18 cellular contexts compared by ENCODE assay signal in the genomic region with DNA sequence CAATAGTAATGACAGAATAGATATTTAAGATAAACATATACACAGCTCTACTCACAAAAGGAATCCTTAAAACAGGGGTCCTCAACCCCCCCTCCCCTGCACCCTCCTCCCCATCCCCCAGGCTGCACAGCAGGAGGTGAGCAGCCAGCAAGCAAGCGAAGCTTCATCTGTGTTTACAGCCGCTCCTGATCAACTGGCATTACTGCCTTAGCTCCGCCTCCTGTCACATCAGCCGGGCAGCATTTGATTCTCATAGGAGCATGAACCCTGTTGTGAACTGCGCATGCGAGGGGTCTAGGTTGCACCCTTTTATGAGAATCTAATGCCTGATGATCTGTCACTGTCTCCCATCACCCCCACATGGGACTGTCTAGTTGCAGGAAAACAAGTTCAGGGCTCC.
"Had no signal": no experiment of that assay in that cellular context is flagged by ENCODE, and none has a peak within 500 bp of the region (broad histone marks: within the 10 kb centered on the region; RNA-seq: fewer than 3 reads in every experiment).

No MANE protein-coding gene starts in this region.

- H3K27me3 Mint-ChIP-seq: activated CD4-positive, alpha-beta T cell treated with anti-CD3 and anti-CD28 coated beads, Interleukin-2, amount 10 ng/mL, durations not matched to agents 7 days and 5 days; activated CD8-positive, alpha-beta T cell treated with anti-CD3 and anti-CD28 coated beads for 36 hours; activated naive CD8-positive, alpha-beta T cell; effector memory CD8-positive, alpha-beta T cell; progenitor cell of endocrine pancreas had no signal

- H3K27ac ChIP-seq: thyroid gland, upper lobe of right lung had no signal

- FAIRE-seq: colon, endothelial cell of umbilical vein, frontal cortex had no signal

- H3K27ac Mint-ChIP-seq: activated CD4-positive, alpha-beta T cell treated with anti-CD3 and anti-CD28 coated beads, Interleukin-2, amount 10 ng/mL, durations not matched to agents 7 days and 5 days; activated CD8-positive, alpha-beta T cell treated with anti-CD3 and anti-CD28 coated beads for 36 hours; progenitor cell of endocrine pancreas had no signal

- ATAC-seq: effector memory CD8-positive, alpha-beta T cell; stimulated activated naive CD8-positive, alpha-beta T cell treated with anti-CD3 and anti-CD28 coated beads, Interleukin-15, Interleukin-2, amounts not matched to agents 100 U/mL and 50 U/mL, for 24 hours had no signal

- H3K9me3 Mint-ChIP-seq: activated CD4-positive, alpha-beta T cell treated with anti-CD3 and anti-CD28 coated beads, Interleukin-2, amount 10 ng/mL, durations not matched to agents 7 days and 5 days; activated CD8-positive, alpha-beta T cell treated with anti-CD3 and anti-CD28 coated beads for 36 hours; effector memory CD8-positive, alpha-beta T cell; natural killer cell had no signal

- H3K36me3 Mint-ChIP-seq: natural killer cell had no signal

- H3K4me3 Mint-ChIP-seq: activated CD4-positive, alpha-beta T cell treated with anti-CD3 and anti-CD28 coated beads, Interleukin-2, amount 10 ng/mL, durations not matched to agents 7 days and 5 days; activated CD8-positive, alpha-beta T cell treated with anti-CD3 and anti-CD28 coated beads for 36 hours; activated naive CD8-positive, alpha-beta T cell; effector memory CD8-positive, alpha-beta T cell; natural killer cell had no signal

- DNase-seq: activated CD4-positive, CD25-positive, alpha-beta regulatory T cell treated with anti-CD3 and anti-CD28 coated beads, Interleukin-2, amount 50 U/mL, for 72 hours; activated gamma-delta T cell treated with Interleukin-2 at 50 U/mL for 16 hours; adrenal gland; central memory CD4-positive, alpha-beta T cell; effector memory CD8-positive, alpha-beta T cell; natural killer cell; spleen; stimulated activated CD4-positive, alpha-beta T cell treated with anti-CD3 and anti-CD28 coated beads, Interleukin-4, amount 100 ng/mL, for 4 hours; stimulated activated naive CD8-positive, alpha-beta T cell treated with anti-CD3 and anti-CD28 coated beads, Interleukin-15, Interleukin-2, amounts not matched to agents 100 U/mL and 50 U/mL, for 24 hours; thyroid gland; upper lobe of right lung had no signal
